1 cellular context compared by ENCODE assay signal in the genomic region with DNA sequence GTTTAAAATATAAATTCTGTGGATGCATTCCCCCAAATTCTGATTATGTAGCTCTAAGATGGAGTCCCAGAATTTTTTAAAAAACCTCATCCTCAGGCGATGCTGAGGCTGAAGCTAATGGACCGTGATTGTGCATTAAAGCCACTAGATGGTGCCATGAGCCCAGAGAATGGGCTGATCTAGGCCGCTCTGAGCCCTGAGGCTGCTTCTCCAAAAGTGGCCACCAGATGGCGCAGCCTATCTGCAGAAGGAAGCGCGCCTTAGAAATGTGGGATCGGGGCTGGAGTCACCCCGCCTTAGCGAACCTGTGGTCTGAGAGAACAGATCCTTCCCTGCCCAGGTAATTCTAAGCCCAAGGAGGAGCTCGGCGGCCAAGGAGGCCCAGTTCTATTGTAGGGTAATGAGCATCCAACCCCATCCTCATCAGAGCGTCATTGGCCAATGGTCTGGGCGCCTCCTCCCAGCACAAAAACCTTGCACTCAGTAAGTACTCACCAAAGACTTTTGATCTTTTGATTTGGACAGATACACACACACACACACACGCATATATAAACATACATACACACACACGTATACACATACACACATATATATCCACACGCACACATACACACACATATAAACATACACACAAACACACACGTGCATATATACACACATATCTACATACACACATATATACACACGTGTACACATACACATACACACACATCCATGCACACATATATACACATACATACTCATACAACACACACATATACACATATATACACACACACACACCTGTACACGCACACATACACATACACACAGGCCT.
TF ChIP-seq lines count a peak whose summit lies in the region.

No MANE protein-coding gene starts in this region.

TF ChIP-seq in HepG2, 621 proteins besides CTCF, POLR2A, EP300 and RAD21 (continued from another document and continues in another):
- TF ChIP-seq, protein P1, sequence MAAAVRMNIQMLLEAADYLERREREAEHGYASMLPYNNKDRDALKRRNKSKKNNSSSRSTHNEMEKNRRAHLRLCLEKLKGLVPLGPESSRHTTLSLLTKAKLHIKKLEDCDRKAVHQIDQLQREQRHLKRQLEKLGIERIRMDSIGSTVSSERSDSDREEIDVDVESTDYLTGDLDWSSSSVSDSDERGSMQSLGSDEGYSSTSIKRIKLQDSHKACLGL (CRISPR knock-in tag; IDR thresholded peaks at IDR 0.05), result no peak
- TF ChIP-seq ZNF747 (CRISPR knock-in tag; IDR thresholded peaks at IDR 0.05; ENCODE audit: borderline replicate concordance) (0 out of 2 replicates have a peak, but pooled peaks have one; percentile 30), SP140L (CRISPR knock-in tag; IDR thresholded peaks at IDR 0.05; ENCODE audit: borderline replicate concordance) (0 out of 2 replicates have a peak, but pooled peaks have one; percentile 67), NR2F2 (IDR thresholded peaks at IDR 0.05; ENCODE audit: borderline replicate concordance, low read depth) (no peak), ZNF547 (CRISPR knock-in tag; IDR thresholded peaks at IDR 0.05) (0 out of 2 replicates have a peak, but pooled peaks have one; percentile 33), HOXA5 (CRISPR knock-in tag; IDR thresholded peaks at IDR 0.05) (peak; percentile 76; the same call in 1 of the 2 replicates), PAX8 (CRISPR knock-in tag; IDR thresholded peaks at IDR 0.05; ENCODE audit: borderline replicate concordance) (no peak), PHF8 (CRISPR knock-in tag; IDR thresholded peaks at IDR 0.05) (0 out of 2 replicates have a peak, but pooled peaks have one; percentile 28), FOSL1 (CRISPR knock-in tag; IDR thresholded peaks at IDR 0.05; ENCODE audit: borderline replicate concordance) (no peak), PRMT3 (CRISPR knock-in tag; IDR thresholded peaks at IDR 0.05; ENCODE audit: borderline replicate concordance, low read depth) (no peak), ZFX (CRISPR knock-in tag; IDR thresholded peaks at IDR 0.05; ENCODE audit: low read depth) (peak; percentile 51; the same call in 1 of the 2 replicates), SUZ12 (IDR thresholded peaks at IDR 0.05; ENCODE audit: low read depth, low read length) (0 out of 2 replicates have a peak, but pooled peaks have one; percentile 15), FOSL2 (CRISPR knock-in tag; IDR thresholded peaks at IDR 0.05) (peak; percentile 63), MIER3 (CRISPR knock-in tag; IDR thresholded peaks at IDR 0.05; ENCODE audit: borderline replicate concordance) (peak; percentile 69; the same call in 1 of the 2 replicates), ZNF672 (CRISPR knock-in tag; IDR thresholded peaks at IDR 0.05) (no peak), ZNF331 (CRISPR knock-in tag; IDR thresholded peaks at IDR 0.05) (peak; percentile 69), FOXA1 (IDR thresholded peaks at IDR 0.05) (no peak), FOXA1 (CRISPR knock-in tag; IDR thresholded peaks at IDR 0.05) (0 out of 2 replicates have a peak, but pooled peaks have one; percentile 13), NR2F6 (IDR thresholded peaks at IDR 0.05) (no peak), NR2F6 (CRISPR knock-in tag; IDR thresholded peaks at IDR 0.05) (0 out of 2 replicates have a peak, but pooled peaks have one; percentile 11), ZNF12 (CRISPR knock-in tag; IDR thresholded peaks at IDR 0.05) (no peak), MIXL1 (CRISPR knock-in tag; IDR thresholded peaks at IDR 0.05) (peak; percentile 71; the same call in 1 of the 2 replicates), ZFY (CRISPR knock-in tag; IDR thresholded peaks at IDR 0.05) (peak; percentile 48; the same call in 1 of the 2 replicates), NFIB (CRISPR knock-in tag; IDR thresholded peaks at IDR 0.05; ENCODE audit: borderline replicate concordance) (no peak), FOXA3 (CRISPR knock-in tag; IDR thresholded peaks at IDR 0.05) (peak; percentile 35; the same call in 1 of the 2 replicates), ZNF761 (CRISPR knock-in tag; conservative IDR thresholded peaks at IDR 0.05) (no peak), SMAD9 (CRISPR knock-in tag; IDR thresholded peaks at IDR 0.05) (no peak), SRF (IDR thresholded peaks at IDR 0.05; ENCODE audit: low read depth, low read length) (no peak)
- TF ChIP-seq, protein P2, sequence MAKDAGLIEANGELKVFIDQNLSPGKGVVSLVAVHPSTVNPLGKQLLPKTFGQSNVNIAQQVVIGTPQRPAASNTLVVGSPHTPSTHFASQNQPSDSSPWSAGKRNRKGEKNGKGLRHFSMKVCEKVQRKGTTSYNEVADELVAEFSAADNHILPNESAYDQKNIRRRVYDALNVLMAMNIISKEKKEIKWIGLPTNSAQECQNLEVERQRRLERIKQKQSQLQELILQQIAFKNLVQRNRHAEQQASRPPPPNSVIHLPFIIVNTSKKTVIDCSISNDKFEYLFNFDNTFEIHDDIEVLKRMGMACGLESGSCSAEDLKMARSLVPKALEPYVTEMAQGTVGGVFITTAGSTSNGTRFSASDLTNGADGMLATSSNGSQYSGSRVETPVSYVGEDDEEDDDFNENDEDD (CRISPR knock-in tag; IDR thresholded peaks at IDR 0.05; ENCODE audit: borderline replicate concordance), result peak; percentile 27; the same call in 1 of the 2 replicates
- TF ChIP-seq, protein P3, sequence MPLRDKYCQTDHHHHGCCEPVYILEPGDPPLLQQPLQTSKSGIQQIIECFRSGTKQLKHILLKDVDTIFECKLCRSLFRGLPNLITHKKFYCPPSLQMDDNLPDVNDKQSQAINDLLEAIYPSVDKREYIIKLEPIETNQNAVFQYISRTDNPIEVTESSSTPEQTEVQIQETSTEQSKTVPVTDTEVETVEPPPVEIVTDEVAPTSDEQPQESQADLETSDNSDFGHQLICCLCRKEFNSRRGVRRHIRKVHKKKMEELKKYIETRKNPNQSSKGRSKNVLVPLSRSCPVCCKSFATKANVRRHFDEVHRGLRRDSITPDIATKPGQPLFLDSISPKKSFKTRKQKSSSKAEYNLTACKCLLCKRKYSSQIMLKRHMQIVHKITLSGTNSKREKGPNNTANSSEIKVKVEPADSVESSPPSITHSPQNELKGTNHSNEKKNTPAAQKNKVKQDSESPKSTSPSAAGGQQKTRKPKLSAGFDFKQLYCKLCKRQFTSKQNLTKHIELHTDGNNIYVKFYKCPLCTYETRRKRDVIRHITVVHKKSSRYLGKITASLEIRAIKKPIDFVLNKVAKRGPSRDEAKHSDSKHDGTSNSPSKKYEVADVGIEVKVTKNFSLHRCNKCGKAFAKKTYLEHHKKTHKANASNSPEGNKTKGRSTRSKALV (CRISPR knock-in tag; IDR thresholded peaks at IDR 0.05), result 0 out of 2 replicates have a peak, but pooled peaks have one; percentile 63
- TF ChIP-seq, protein P4, sequence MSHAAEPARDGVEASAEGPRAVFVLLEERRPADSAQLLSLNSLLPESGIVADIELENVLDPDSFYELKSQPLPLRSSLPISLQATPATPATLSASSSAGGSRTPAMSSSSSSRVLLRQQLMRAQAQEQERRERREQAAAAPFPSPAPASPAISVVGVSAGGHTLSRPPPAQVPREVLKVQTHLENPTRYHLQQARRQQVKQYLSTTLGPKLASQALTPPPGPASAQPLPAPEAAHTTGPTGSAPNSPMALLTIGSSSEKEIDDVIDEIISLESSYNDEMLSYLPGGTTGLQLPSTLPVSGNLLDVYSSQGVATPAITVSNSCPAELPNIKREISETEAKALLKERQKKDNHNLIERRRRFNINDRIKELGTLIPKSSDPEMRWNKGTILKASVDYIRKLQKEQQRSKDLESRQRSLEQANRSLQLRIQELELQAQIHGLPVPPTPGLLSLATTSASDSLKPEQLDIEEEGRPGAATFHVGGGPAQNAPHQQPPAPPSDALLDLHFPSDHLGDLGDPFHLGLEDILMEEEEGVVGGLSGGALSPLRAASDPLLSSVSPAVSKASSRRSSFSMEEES (CRISPR knock-in tag; IDR thresholded peaks at IDR 0.05), result peak; percentile 21; the same call in 1 of the 2 replicates
- TF ChIP-seq, protein P5, sequence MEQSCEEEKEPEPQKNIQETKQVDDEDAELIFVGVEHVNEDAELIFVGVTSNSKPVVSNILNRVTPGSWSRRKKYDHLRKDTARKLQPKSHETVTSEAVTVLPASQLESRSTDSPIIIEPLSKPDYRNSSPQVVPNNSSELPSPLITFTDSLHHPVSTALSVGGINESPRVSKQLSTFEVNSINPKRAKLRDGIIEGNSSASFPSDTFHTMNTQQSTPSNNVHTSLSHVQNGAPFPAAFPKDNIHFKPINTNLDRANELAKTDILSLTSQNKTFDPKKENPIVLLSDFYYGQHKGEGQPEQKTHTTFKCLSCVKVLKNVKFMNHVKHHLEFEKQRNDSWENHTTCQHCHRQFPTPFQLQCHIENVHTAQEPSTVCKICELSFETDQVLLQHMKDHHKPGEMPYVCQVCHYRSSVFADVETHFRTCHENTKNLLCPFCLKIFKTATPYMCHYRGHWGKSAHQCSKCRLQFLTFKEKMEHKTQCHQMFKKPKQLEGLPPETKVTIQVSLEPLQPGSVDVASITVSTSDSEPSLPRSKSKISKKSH (CRISPR knock-in tag; IDR thresholded peaks at IDR 0.05; ENCODE audit: borderline replicate concordance), result no peak
- TF ChIP-seq, protein P6, sequence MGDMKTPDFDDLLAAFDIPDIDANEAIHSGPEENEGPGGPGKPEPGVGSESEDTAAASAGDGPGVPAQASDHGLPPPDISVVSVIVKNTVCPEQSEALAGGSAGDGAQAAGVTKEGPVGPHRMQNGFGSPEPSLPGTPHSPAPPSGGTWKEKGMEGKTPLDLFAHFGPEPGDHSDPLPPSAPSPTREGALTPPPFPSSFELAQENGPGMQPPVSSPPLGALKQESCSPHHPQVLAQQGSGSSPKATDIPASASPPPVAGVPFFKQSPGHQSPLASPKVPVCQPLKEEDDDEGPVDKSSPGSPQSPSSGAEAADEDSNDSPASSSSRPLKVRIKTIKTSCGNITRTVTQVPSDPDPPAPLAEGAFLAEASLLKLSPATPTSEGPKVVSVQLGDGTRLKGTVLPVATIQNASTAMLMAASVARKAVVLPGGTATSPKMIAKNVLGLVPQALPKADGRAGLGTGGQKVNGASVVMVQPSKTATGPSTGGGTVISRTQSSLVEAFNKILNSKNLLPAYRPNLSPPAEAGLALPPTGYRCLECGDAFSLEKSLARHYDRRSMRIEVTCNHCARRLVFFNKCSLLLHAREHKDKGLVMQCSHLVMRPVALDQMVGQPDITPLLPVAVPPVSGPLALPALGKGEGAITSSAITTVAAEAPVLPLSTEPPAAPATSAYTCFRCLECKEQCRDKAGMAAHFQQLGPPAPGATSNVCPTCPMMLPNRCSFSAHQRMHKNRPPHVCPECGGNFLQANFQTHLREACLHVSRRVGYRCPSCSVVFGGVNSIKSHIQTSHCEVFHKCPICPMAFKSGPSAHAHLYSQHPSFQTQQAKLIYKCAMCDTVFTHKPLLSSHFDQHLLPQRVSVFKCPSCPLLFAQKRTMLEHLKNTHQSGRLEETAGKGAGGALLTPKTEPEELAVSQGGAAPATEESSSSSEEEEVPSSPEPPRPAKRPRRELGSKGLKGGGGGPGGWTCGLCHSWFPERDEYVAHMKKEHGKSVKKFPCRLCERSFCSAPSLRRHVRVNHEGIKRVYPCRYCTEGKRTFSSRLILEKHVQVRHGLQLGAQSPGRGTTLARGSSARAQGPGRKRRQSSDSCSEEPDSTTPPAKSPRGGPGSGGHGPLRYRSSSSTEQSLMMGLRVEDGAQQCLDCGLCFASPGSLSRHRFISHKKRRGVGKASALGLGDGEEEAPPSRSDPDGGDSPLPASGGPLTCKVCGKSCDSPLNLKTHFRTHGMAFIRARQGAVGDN (CRISPR knock-in tag; IDR thresholded peaks at IDR 0.05), result peak; percentile 39
- TF ChIP-seq, protein P7, sequence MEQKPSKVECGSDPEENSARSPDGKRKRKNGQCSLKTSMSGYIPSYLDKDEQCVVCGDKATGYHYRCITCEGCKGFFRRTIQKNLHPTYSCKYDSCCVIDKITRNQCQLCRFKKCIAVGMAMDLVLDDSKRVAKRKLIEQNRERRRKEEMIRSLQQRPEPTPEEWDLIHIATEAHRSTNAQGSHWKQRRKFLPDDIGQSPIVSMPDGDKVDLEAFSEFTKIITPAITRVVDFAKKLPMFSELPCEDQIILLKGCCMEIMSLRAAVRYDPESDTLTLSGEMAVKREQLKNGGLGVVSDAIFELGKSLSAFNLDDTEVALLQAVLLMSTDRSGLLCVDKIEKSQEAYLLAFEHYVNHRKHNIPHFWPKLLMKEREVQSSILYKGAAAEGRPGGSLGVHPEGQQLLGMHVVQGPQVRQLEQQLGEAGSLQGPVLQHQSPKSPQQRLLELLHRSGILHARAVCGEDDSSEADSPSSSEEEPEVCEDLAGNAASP (CRISPR knock-in tag; IDR thresholded peaks at IDR 0.05; ENCODE audit: borderline replicate concordance), result peak; percentile 74; the same call in 1 of the 2 replicates
- TF ChIP-seq, protein P8, sequence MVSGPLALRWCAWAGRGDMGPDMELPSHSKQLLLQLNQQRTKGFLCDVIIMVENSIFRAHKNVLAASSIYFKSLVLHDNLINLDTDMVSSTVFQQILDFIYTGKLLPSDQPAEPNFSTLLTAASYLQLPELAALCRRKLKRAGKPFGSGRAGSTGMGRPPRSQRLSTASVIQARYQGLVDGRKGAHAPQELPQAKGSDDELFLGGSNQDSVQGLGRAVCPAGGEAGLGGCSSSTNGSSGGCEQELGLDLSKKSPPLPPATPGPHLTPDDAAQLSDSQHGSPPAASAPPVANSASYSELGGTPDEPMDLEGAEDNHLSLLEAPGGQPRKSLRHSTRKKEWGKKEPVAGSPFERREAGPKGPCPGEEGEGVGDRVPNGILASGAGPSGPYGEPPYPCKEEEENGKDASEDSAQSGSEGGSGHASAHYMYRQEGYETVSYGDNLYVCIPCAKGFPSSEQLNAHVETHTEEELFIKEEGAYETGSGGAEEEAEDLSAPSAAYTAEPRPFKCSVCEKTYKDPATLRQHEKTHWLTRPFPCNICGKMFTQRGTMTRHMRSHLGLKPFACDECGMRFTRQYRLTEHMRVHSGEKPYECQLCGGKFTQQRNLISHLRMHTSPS (CRISPR knock-in tag; IDR thresholded peaks at IDR 0.05; ENCODE audit: low read depth), result no peak
- TF ChIP-seq, protein P9, sequence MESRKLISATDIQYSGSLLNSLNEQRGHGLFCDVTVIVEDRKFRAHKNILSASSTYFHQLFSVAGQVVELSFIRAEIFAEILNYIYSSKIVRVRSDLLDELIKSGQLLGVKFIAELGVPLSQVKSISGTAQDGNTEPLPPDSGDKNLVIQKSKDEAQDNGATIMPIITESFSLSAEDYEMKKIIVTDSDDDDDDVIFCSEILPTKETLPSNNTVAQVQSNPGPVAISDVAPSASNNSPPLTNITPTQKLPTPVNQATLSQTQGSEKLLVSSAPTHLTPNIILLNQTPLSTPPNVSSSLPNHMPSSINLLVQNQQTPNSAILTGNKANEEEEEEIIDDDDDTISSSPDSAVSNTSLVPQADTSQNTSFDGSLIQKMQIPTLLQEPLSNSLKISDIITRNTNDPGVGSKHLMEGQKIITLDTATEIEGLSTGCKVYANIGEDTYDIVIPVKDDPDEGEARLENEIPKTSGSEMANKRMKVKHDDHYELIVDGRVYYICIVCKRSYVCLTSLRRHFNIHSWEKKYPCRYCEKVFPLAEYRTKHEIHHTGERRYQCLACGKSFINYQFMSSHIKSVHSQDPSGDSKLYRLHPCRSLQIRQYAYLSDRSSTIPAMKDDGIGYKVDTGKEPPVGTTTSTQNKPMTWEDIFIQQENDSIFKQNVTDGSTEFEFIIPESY (CRISPR knock-in tag; IDR thresholded peaks at IDR 0.05), result peak; percentile 14; the same call in 1 of the 2 replicates
- TF ChIP-seq, protein P10, sequence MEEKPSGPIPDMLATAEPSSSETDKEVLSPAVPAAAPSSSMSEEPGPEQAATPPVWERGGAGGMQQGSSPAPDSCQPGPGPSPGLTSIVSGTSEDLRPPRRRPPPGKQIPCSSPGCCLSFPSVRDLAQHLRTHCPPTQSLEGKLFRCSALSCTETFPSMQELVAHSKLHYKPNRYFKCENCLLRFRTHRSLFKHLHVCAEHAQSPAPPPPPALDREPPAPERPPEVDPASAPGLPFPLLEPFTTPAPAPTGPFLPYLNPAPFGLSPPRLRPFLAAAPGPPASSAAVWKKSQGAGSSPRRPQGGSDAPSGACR (CRISPR knock-in tag; IDR thresholded peaks at IDR 0.05), result 0 out of 2 replicates have a peak, but pooled peaks have one; percentile 29
